ENCODE assay signal across 25 cellular contexts in the genomic region with DNA sequence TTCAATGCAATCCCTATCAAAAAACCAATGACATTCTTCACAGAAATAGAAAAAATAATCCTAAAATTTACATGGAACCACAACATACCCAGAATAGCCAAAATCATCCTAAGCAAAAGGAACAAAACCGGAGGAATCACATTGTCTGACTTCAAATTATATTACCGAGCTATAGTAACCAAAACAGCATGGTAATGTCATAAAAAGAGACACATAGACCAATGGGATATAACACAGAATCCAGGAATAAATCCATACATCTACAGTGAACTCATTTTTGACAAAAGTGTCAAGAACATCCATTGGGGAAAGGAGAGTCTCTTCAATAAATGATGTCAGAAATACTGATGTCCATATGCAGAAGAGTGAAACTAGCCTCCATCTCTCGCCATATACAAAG.
DNase-seq lines count a peak whose midpoint lies in the region; ATAC-seq, FAIRE-seq and TF ChIP-seq lines count a peak whose summit lies in the region.
"Had no signal": no experiment of that assay in that cellular context is flagged by ENCODE, and none has a peak within 500 bp of the region (broad histone marks: within the 10 kb centered on the region; RNA-seq: fewer than 3 reads in every experiment).

No MANE protein-coding gene starts in this region.

- peaks cover 15% of the 10 kb centered on the region for H3K36me3 ChIP-seq in neutrophil
- H3K36me3 ChIP-seq: BE2C, left ventricle myocardium inferior, transverse colon had no signal

- FAIRE-seq in GM12892 (lab: Jason Lieb, UNC) = peak; percentile 14
- FAIRE-seq: A549, H54, islet of Langerhans, small intestine had no signal

- H3K36me3 Mint-ChIP-seq in activated T-cell treated with anti-CD3 and anti-CD28 coated beads, Interleukin-2, amount 50 U/mL, for 72 hours (ENCODE audit: insufficient read depth in 2 of 2) = peaks cover 9 to 21% of the 10 kb centered on the region in 2 donors
- H3K36me3 Mint-ChIP-seq in dendritic cell treated with granulocyte-macrophage colony-stimulating factor and Interleukin-4, amounts not matched to agents 40 ng/mL and 50 ng/mL, for 4 days (ENCODE audit: low read depth) = peaks cover 27% of the 10 kb centered on the region

- H3K27me3 Mint-ChIP-seq in activated T-cell treated with anti-CD3 and anti-CD28 coated beads, Interleukin-2, amount 50 U/mL, for 72 hours (ENCODE audit: low read depth) = no peaks in the 10 kb centered on the region
- H3K27me3 Mint-ChIP-seq in dendritic cell treated with granulocyte-macrophage colony-stimulating factor and Interleukin-4, amounts not matched to agents 40 ng/mL and 50 ng/mL, for 4 days = no peaks in the 10 kb centered on the region
- H3K27me3 Mint-ChIP-seq: brain had no signal

- no peaks in the 10 kb centered on the region for H3K9me3 ChIP-seq in neutrophil
- H3K9me3 ChIP-seq: BE2C had no signal

- H3K9me3 Mint-ChIP-seq in activated T-cell treated with anti-CD3 and anti-CD28 coated beads, Interleukin-2, amount 50 U/mL, for 72 hours = peaks cover 4 to 11% of the 10 kb centered on the region in 2 donors
- peaks cover 10% of the 10 kb centered on the region for H3K9me3 Mint-ChIP-seq in dendritic cell treated with granulocyte-macrophage colony-stimulating factor and Interleukin-4, amounts not matched to agents 40 ng/mL and 50 ng/mL, for 4 days

- TF ChIP-seq POLR2A in GM12892 (IDR thresholded peaks at IDR 0.05; ENCODE audit: low read depth, low read length) = no peak

- intact Hi-C loops in dendritic cell treated with granulocyte-macrophage colony-stimulating factor and Interleukin-4, amounts not matched to agents 40 ng/mL and 50 ng/mL, for 4 days (cut with micrococcal nuclease) = no loop called here

- peak overlapping the region; percentile 98 for H3K27ac ChIP-seq in neutrophil
- H3K27ac ChIP-seq: PC-9, transverse colon, VCaP had no signal

- no peaks in the 10 kb centered on the region for H3K27me3 ChIP-seq in neutrophil
- H3K27me3 ChIP-seq: BE2C, transverse colon had no signal

- H3K4me3 Mint-ChIP-seq in activated T-cell treated with anti-CD3 and anti-CD28 coated beads, Interleukin-2, amount 50 U/mL, for 72 hours = no peak overlapping the region
- no peak overlapping the region for H3K4me3 Mint-ChIP-seq in dendritic cell treated with granulocyte-macrophage colony-stimulating factor and Interleukin-4, amounts not matched to agents 40 ng/mL and 50 ng/mL, for 4 days
- H3K4me3 Mint-ChIP-seq: brain had no signal

- TF ChIP-seq CTCF in neutrophil (IDR thresholded peaks at IDR 0.05) = no peak

- peak overlapping the region; percentile 86 for H3K27ac Mint-ChIP-seq in activated T-cell treated with anti-CD3 and anti-CD28 coated beads, Interleukin-2, amount 50 U/mL, for 72 hours
- peak overlapping the region; percentile 21 for H3K27ac Mint-ChIP-seq in dendritic cell treated with granulocyte-macrophage colony-stimulating factor and Interleukin-4, amounts not matched to agents 40 ng/mL and 50 ng/mL, for 4 days
- H3K27ac Mint-ChIP-seq: brain had no signal

- peaks cover 65% of the 10 kb centered on the region for H3K4me1 Mint-ChIP-seq in activated T-cell treated with anti-CD3 and anti-CD28 coated beads, Interleukin-2, amount 50 U/mL, for 72 hours (ENCODE audit: low read depth)
- H3K4me1 Mint-ChIP-seq in dendritic cell treated with granulocyte-macrophage colony-stimulating factor and Interleukin-4, amounts not matched to agents 40 ng/mL and 50 ng/mL, for 4 days (ENCODE audit: low read depth) = peaks cover 45% of the 10 kb centered on the region

- peaks cover 71 to 72% of the 10 kb centered on the region in 2 experiments for H3K4me1 ChIP-seq in neutrophil (ENCODE audit: control insufficient read depth in 1 of 2, insufficient read depth in 1 of 2, low read depth in 1 of 2, low read length in 1 of 2)

- no peak overlapping the region for H3K4me3 ChIP-seq in neutrophil (ENCODE audit: low read depth in 1 of 2, low read length in 1 of 2)
- H3K4me3 ChIP-seq: A549, left ventricle myocardium inferior, PC-9, transverse colon had no signal

- DNase-seq in activated T-cell treated with anti-CD3 and anti-CD28 coated beads, Interleukin-2, amount 50 U/mL, for 72 hours = no peak
- DNase-seq in activated T-cell treated with anti-CD3 and anti-CD28 coated beads, Interleukin-2, amount 50 U/mL, for 48 hours = no peak
- DNase-seq in GM12892 (ENCODE audit: insufficient read length) = no peak
- DNase-seq in NCI-H524 treated with DMSO at 0.1 percent for 48 hours (lab: John Stamatoyannopoulos, UW) = no peak
- DNase-seq: activated effector memory CD4-positive, alpha-beta T cell treated with Interleukin-2 at 50 U/mL for 16 hours; BE2C; DND-41; left ventricle myocardium inferior; NCI-H187; NCI-H2171 treated with DMSO at 0.1 percent for 48 hours; NCI-H510A treated with DMSO at 0.1 percent for 48 hours; PC-9; Right ventricle myocardium superior; small intestine; T-helper 9 cell; transverse colon had no signal

- ATAC-seq in activated T-cell treated with anti-CD3 and anti-CD28 coated beads, Interleukin-2, amount 50 U/mL, for 72 hours (replicated peaks in 1 of 2) = no peak
- ATAC-seq in GM19328 (IDR thresholded peaks at IDR 0.05; ENCODE audit: unreplicated experiment) (no peak), HG02763 (IDR thresholded peaks at IDR 0.05; ENCODE audit: unreplicated experiment) (no peak)
- ATAC-seq: A549 had no signal
